In the genomic region with DNA sequence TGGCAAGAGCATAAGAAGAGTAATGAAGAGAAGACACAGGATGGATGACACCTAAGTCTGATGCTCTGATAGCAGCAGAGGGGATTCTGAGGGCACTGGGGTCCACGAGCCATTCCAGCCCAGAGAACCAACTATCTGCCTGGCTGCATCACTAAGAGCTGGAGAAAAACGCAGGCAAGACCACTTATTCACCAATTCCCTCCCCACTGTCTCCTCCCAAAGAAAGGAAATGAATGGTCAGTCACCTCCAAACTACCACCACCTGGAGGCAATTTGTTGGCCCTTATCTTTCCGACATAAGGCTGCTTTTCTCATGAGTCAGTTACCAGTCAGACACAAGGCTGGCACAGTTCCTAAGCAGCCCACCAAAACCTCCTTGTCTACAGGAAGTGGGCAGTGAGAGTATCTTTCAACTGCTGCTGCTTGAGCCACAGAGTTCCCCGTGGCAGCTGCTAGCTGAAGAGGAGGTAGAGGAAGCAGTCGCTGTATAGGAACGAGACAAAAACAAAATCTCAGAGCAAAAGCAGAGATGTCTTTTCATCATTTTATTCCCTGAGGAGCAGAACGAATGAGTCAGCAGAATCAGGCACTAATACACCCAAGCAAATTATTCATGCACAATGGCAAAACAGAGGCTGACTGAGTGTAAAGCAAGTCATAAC, we compare ENCODE assay signal across 8 cellular contexts.
A peak's percentile ranks its signal among the peaks of the same experiment; 100 is the strongest.
DNase-seq lines count a peak whose midpoint lies in the region; TF ChIP-seq lines count a peak whose summit lies in the region.

No MANE protein-coding gene starts in this region.

- no peak overlapping the region for H3K14ac ChIP-seq in neuronal stem cell (ENCODE audit: low read length)

- no peak overlapping the region for H2AFZ ChIP-seq in Loucy (ENCODE audit: low read length)
- no peak overlapping the region for H2AFZ ChIP-seq in neuronal stem cell (ENCODE audit: low read length)

- H3K18ac ChIP-seq in neuronal stem cell (ENCODE audit: low read length): no peak overlapping the region

- no peak overlapping the region for H4K91ac ChIP-seq in neuronal stem cell (ENCODE audit: low read depth, low read length, poor library complexity)

- H3K4me3 ChIP-seq in Loucy (ENCODE audit: low read length, poor library complexity, severe bottlenecking): peak overlapping the region; percentile 46
- no peak overlapping the region for H3K4me3 ChIP-seq in fibroblast of mammary gland (ENCODE audit: control insufficient read depth, low read depth, low read length)
- H3K4me3 ChIP-seq in neuronal stem cell (ENCODE audit: low read length in 2 of 2): no peak overlapping the region

- H3K27ac ChIP-seq in neuronal stem cell (replicated peaks; ENCODE audit: low read length): no peak overlapping the region

- no peak overlapping the region for H4K8ac ChIP-seq in neuronal stem cell (ENCODE audit: low read depth, low read length)

- H3K36me3 ChIP-seq in Loucy (ENCODE audit: insufficient read depth, low read length) (peaks cover 53% of the 10 kb centered on the region; the same call in 1 of the 2 replicates), neuronal stem cell (replicated peaks in 1 of 2; ENCODE audit: control insufficient read depth in 2 of 2, insufficient read depth in 2 of 2, low read length in 2 of 2) (peaks cover 6 to 72% of the 10 kb centered on the region in 2 donors)

- no peak; the same call in 1 of the 2 replicates for TF ChIP-seq CTCF in Loucy (conservative IDR thresholded peaks at IDR 0.05; ENCODE audit: low read length)
- TF ChIP-seq CTCF in fibroblast of mammary gland (conservative IDR thresholded peaks at IDR 0.05; ENCODE audit: control insufficient read depth, insufficient read depth, low read depth, low read length): no peak
- TF ChIP-seq CTCF in type B pancreatic cell (conservative IDR thresholded peaks at IDR 0.05): no peak

- H3K9ac ChIP-seq in Loucy (ENCODE audit: low read depth, low read length, poor library complexity, severe bottlenecking) (peak overlapping the region; percentile 60), neuronal stem cell (ENCODE audit: low read depth, low read length, poor library complexity) (no peak overlapping the region)

- H3K27ac Mint-ChIP-seq in type B pancreatic cell: no peak overlapping the region

- H3K79me2 ChIP-seq in Loucy (ENCODE audit: insufficient read depth, low read length): peaks cover 69% of the 10 kb centered on the region

- no peak overlapping the region for H3K4me3 Mint-ChIP-seq in type B pancreatic cell

- H3K4me2 ChIP-seq in Loucy (ENCODE audit: low read depth, low read length, poor library complexity, severe bottlenecking) (peak overlapping the region; percentile 75), neuronal stem cell (ENCODE audit: insufficient read depth, low read length, poor library complexity, severe bottlenecking) (no peak overlapping the region)

- no peak overlapping the region for H2BK15ac ChIP-seq in neuronal stem cell (ENCODE audit: low read length)

- peaks cover 36% of the 10 kb centered on the region for H3K36me3 Mint-ChIP-seq in type B pancreatic cell

- H3K79me1 ChIP-seq in neuronal stem cell (ENCODE audit: low read depth, low read length): no peaks in the 10 kb centered on the region

- no peak overlapping the region for H2AK5ac ChIP-seq in neuronal stem cell (ENCODE audit: low read depth, low read length)

- H3K27me3 Mint-ChIP-seq in type B pancreatic cell: no peaks in the 10 kb centered on the region

- H3K9me2 ChIP-seq in Loucy (replicated peaks; ENCODE audit: low read depth, low read length): no peaks in the 10 kb centered on the region

- H3F3A ChIP-seq in Loucy (ENCODE audit: low read depth): peaks cover 20% of the 10 kb centered on the region

- H3K4me1 Mint-ChIP-seq in type B pancreatic cell (ENCODE audit: unreplicated experiment): peaks cover 40% of the 10 kb centered on the region

- H3K23ac ChIP-seq in neuronal stem cell (ENCODE audit: low read depth, low read length, poor library complexity): no peak overlapping the region

- H3K4me1 ChIP-seq in Loucy (ENCODE audit: insufficient read depth, low read length, poor library complexity, severe bottlenecking) (peaks cover 79% of the 10 kb centered on the region), neuronal stem cell (ENCODE audit: control insufficient read depth in 2 of 2, insufficient read depth in 1 of 2, low read depth in 1 of 2, low read length in 2 of 2) (peaks cover 0 to 6% of the 10 kb centered on the region in 2 donors)

- no peak overlapping the region for H2BK12ac ChIP-seq in neuronal stem cell (ENCODE audit: low read length)

- no peak overlapping the region for H2BK120ac ChIP-seq in neuronal stem cell (ENCODE audit: low read depth, low read length)

- no peak overlapping the region for H2BK5ac ChIP-seq in neuronal stem cell (ENCODE audit: low read length)

- H3K27me3 ChIP-seq in Loucy (ENCODE audit: insufficient read depth, low read length, poor library complexity, severe bottlenecking) (no peaks in the 10 kb centered on the region), neuronal stem cell (ENCODE audit: control insufficient read depth in 3 of 3, insufficient read depth in 3 of 3, low read depth in 1 of 3, low read length in 3 of 3) (no peaks in the 10 kb centered on the region)

- H3K9me3 ChIP-seq in Loucy (ENCODE audit: insufficient read depth, low read depth, low read length): no peaks in the 10 kb centered on the region
- peaks cover 0 to 6% of the 10 kb centered on the region in 2 donors for H3K9me3 ChIP-seq in neuronal stem cell (replicated peaks in 1 of 2; ENCODE audit: control insufficient read depth in 2 of 2, insufficient read depth in 1 of 2, low read depth in 1 of 2, low read length in 2 of 2)

- H3K9me3 Mint-ChIP-seq in type B pancreatic cell: no peaks in the 10 kb centered on the region

- no CpG with 5 or more reads among the region's 7 CpGs for WGBS in neuronal stem cell (ENCODE audit: extremely low coverage in 2 of 2, insufficient read length in 2 of 2, insufficient replicate concordance in 1 of 2), 2 donors

- no peaks in the 10 kb centered on the region for H4K20me1 ChIP-seq in Loucy (ENCODE audit: insufficient read depth, low read length, poor library complexity, severe bottlenecking)

- DNase-seq in EL (peak; percentile 99), fibroblast of mammary gland (ENCODE audit: low read depth) (peak; percentile 98), NCI-H1930 (lab: John Stamatoyannopoulos, UW) (no peak), type B pancreatic cell (ENCODE audit: extremely low spot score, unreplicated experiment) (no peak), neuronal stem cell (ENCODE audit: low spot score) (no peak)
- peak; percentile 54 for DNase-seq in activated CD8-positive, alpha-beta memory T cell treated with anti-CD3 and anti-CD28 coated beads, Interleukin-2, amount 50 U/mL, for 1 hour (ENCODE audit: extremely low read depth)
- peak; percentile 71 for DNase-seq in stimulated activated CD4-positive, alpha-beta T cell treated with anti-CD3 and anti-CD28 coated beads, Interleukin-1b, Interleukin-23, amount 100 ng/mL, for 48 hours

- H3K4ac ChIP-seq in neuronal stem cell (ENCODE audit: low read length): no peak overlapping the region

Comparison
In these comparisons a context has a peak if more than half of its experiments do, and no peak if none do; other contexts are left out.
1. DNase-seq: peak in EL (single experiment), activated CD8-positive, alpha-beta memory T cell treated with anti-CD3 and anti-CD28 coated beads, Interleukin-2, amount 50 U/mL, for 1 hour (single experiment), fibroblast of mammary gland (single experiment) and stimulated activated CD4-positive, alpha-beta T cell treated with anti-CD3 and anti-CD28 coated beads, Interleukin-1b, Interleukin-23, amount 100 ng/mL, for 48 hours (single experiment); none in NCI-H1930 (0 of 2), type B pancreatic cell (single experiment) and neuronal stem cell (single experiment).